Comparison of ENCODE assay signal across 32 cellular contexts in genomic region chr3:196646736-196647216, GRCh38. TPM values are rescaled to one million over a fixed set of nuclear protein-coding genes. Genes with fewer than 3 reads are reported as not detected.
DNase-seq lines count a peak whose midpoint lies in the region; ATAC-seq and TF ChIP-seq lines count a peak whose summit lies in the region.
"Had no signal": no experiment of that assay in that cellular context is flagged by ENCODE, and none has a peak within 500 bp of the region (broad histone marks: within the 10 kb centered on the region; RNA-seq: fewer than 3 reads in every experiment).

No MANE protein-coding gene starts in this region.

- H3K27me3 Mint-ChIP-seq in CD8-positive, alpha-beta memory T cell, result no peaks in the 10 kb centered on the region
- H3K27me3 Mint-ChIP-seq in naive thymus-derived CD4-positive, alpha-beta T cell, result no peaks in the 10 kb centered on the region
- H3K27me3 Mint-ChIP-seq: activated naive CD8-positive, alpha-beta T cell treated with anti-CD3 and anti-CD28 coated beads for 36 hours; stimulated activated naive CD8-positive, alpha-beta T cell treated with anti-CD3 and anti-CD28 coated beads, Interleukin-15, Interleukin-2, amounts not matched to agents 100 ng/mL and 50 ng/mL, for 24 hours had no signal

- ATAC-seq in naive thymus-derived CD4-positive, alpha-beta T cell, result no peak
- no peak for ATAC-seq in upper lobe of right lung
- no peak for ATAC-seq in HG03457 (IDR thresholded peaks at IDR 0.05; ENCODE audit: unreplicated experiment)
- ATAC-seq: gastroesophageal sphincter, left cardiac atrium, mucosa of descending colon had no signal

- H3F3A ChIP-seq in Loucy (ENCODE audit: low read depth), result no peaks in the 10 kb centered on the region

- peak overlapping the region; percentile 98 for H3K9ac ChIP-seq in Loucy (ENCODE audit: low read depth, low read length, poor library complexity, severe bottlenecking)
- H3K9ac ChIP-seq: parathyroid adenoma had no signal

- H3K9me2 ChIP-seq in Loucy (replicated peaks; ENCODE audit: low read depth, low read length), result no peaks in the 10 kb centered on the region
- no peaks in the 10 kb centered on the region for H3K9me2 ChIP-seq in hepatocyte (replicated peaks; ENCODE audit: insufficient read depth)

- peaks cover 98% of the 10 kb centered on the region for H4K20me1 ChIP-seq in Loucy (ENCODE audit: insufficient read depth, low read length, poor library complexity, severe bottlenecking)
- H4K20me1 ChIP-seq in hepatocyte (ENCODE audit: insufficient read depth, poor library complexity, severe bottlenecking), result no peaks in the 10 kb centered on the region

- no peak overlapping the region for H3K4me3 ChIP-seq in CD8-positive, alpha-beta memory T cell (ENCODE audit: low read length)
- H3K4me3 ChIP-seq in Loucy (ENCODE audit: low read length, poor library complexity, severe bottlenecking), result peak overlapping the region; percentile 93
- H3K4me3 ChIP-seq in naive thymus-derived CD4-positive, alpha-beta T cell (ENCODE audit: low read length), result no peak overlapping the region
- no peak overlapping the region for H3K4me3 ChIP-seq in upper lobe of right lung
- no peak overlapping the region for H3K4me3 ChIP-seq in hepatocyte
- H3K4me3 ChIP-seq: breast epithelium, gastroesophageal sphincter, lung, mucosa of descending colon, skin epidermis had no signal

- whole genome bisulfite sequencing in hepatocyte (ENCODE audit: low lambda C conversion rate, missing lambda C conversion rate), result 94% methylated on average over 15 of the region's 15 CpGs

- H3K36me3 ChIP-seq in CD8-positive, alpha-beta memory T cell (ENCODE audit: insufficient read depth, low read length), result no peaks in the 10 kb centered on the region
- H3K36me3 ChIP-seq in Loucy (ENCODE audit: insufficient read depth, low read length), result peaks cover 84% of the 10 kb centered on the region
- H3K36me3 ChIP-seq in naive thymus-derived CD4-positive, alpha-beta T cell (ENCODE audit: control insufficient read depth in 2 of 3, insufficient read depth in 3 of 3, low read length in 3 of 3), result no peaks in the 10 kb centered on the region
- no peaks in the 10 kb centered on the region for H3K36me3 ChIP-seq in upper lobe of right lung
- no peaks in the 10 kb centered on the region for H3K36me3 ChIP-seq in hepatocyte (replicated peaks; ENCODE audit: insufficient read depth, low read depth)
- H3K36me3 ChIP-seq: breast epithelium, WERI-Rb-1 had no signal

- no peak for DNase-seq in CD8-positive, alpha-beta memory T cell
- no peak for DNase-seq in naive thymus-derived CD4-positive, alpha-beta T cell
- DNase-seq in upper lobe of right lung (no peak), hepatocyte (ENCODE audit: low spot score) (no peak), EL (no peak)
- DNase-seq: activated CD4-positive, alpha-beta T cell treated with anti-CD3 and anti-CD28 coated beads for 4 hours; activated effector memory CD4-positive, alpha-beta T cell treated with Interleukin-2 at 50 U/mL for 16 hours; activated naive CD8-positive, alpha-beta T cell treated with anti-CD3 and anti-CD28 coated beads for 36 hours; activated T-cell treated with anti-CD3 and anti-CD28 coated beads for 4 hours; anterior cingulate cortex; hippocampal formation; left cardiac atrium; mucosa of descending colon; NCI-H1105; NCI-H187; NCI-H2171; NCI-H510A; nephron progenitor cell; retina; T1000; WERI-Rb-1 had no signal

- H3K27ac ChIP-seq in CD8-positive, alpha-beta memory T cell (ENCODE audit: low read depth, low read length), result no peak overlapping the region
- no peak overlapping the region for H3K27ac ChIP-seq in naive thymus-derived CD4-positive, alpha-beta T cell (ENCODE audit: low read depth, low read length)
- H3K27ac ChIP-seq in upper lobe of right lung (peak overlapping the region; percentile 11), hepatocyte (no peak overlapping the region)
- H3K27ac ChIP-seq: breast epithelium, C4-2B, parathyroid adenoma, WERI-Rb-1 had no signal

- H3K79me2 ChIP-seq in Loucy (ENCODE audit: insufficient read depth, low read length) (peaks cover 100% of the 10 kb centered on the region), hepatocyte (no peaks in the 10 kb centered on the region)
- H3K79me2 ChIP-seq: parathyroid adenoma had no signal

- peaks cover 66 to 82% (median 79%) of the 10 kb centered on the region in 3 donors for H3K4me1 Mint-ChIP-seq in CD8-positive, alpha-beta memory T cell
- H3K4me1 Mint-ChIP-seq in naive thymus-derived CD4-positive, alpha-beta T cell, result peaks cover 41 to 75% (median 69%) of the 10 kb centered on the region in 7 donors

- CTCF ChIA-PET in CD8-positive, alpha-beta memory T cell (lab: Charles Lee), result no interaction called here
- CTCF ChIA-PET in naive thymus-derived CD4-positive, alpha-beta T cell (lab: Charles Lee), result no interaction called here

- H3K27ac Mint-ChIP-seq in CD8-positive, alpha-beta memory T cell, result peak overlapping the region in 5 of 8 donors; percentile 42 to 85 (median 77)
- H3K27ac Mint-ChIP-seq in naive thymus-derived CD4-positive, alpha-beta T cell, result peak overlapping the region in 6 of 9 donors; percentile 18 to 70 (median 54)
- H3K27ac Mint-ChIP-seq: activated naive CD8-positive, alpha-beta T cell treated with anti-CD3 and anti-CD28 coated beads for 36 hours; nephron progenitor cell; stimulated activated naive CD8-positive, alpha-beta T cell treated with anti-CD3 and anti-CD28 coated beads, Interleukin-15, Interleukin-2, amounts not matched to agents 100 ng/mL and 50 ng/mL, for 24 hours had no signal

- H3K27me3 ChIP-seq in CD8-positive, alpha-beta memory T cell (ENCODE audit: insufficient read depth, low read length, poor library complexity, severe bottlenecking), result no peaks in the 10 kb centered on the region
- H3K27me3 ChIP-seq in Loucy (ENCODE audit: insufficient read depth, low read length, poor library complexity, severe bottlenecking) (peaks cover 8% of the 10 kb centered on the region), upper lobe of right lung (no peaks in the 10 kb centered on the region), hepatocyte (no peaks in the 10 kb centered on the region)
- H3K27me3 ChIP-seq in naive thymus-derived CD4-positive, alpha-beta T cell (ENCODE audit: control insufficient read depth in 2 of 2, insufficient read depth in 2 of 2, low read length in 2 of 2), result no peaks in the 10 kb centered on the region
- H3K27me3 ChIP-seq: breast epithelium, gastroesophageal sphincter had no signal

- peaks cover 0 to 38% (median 13%) of the 10 kb centered on the region in 3 donors for H3K36me3 Mint-ChIP-seq in CD8-positive, alpha-beta memory T cell
- H3K36me3 Mint-ChIP-seq in naive thymus-derived CD4-positive, alpha-beta T cell, result peaks cover 4 to 32% (median 10%) of the 10 kb centered on the region in 5 donors

- POLR2A ChIA-PET in CD8-positive, alpha-beta memory T cell (lab: Charles Lee), result no interaction called here
- POLR2A ChIA-PET in naive thymus-derived CD4-positive, alpha-beta T cell (lab: Charles Lee), result no interaction called here

- no peak overlapping the region for H3K4me3 Mint-ChIP-seq in CD8-positive, alpha-beta memory T cell
- peak overlapping the region in 1 of 10 donors; percentile 5 for H3K4me3 Mint-ChIP-seq in naive thymus-derived CD4-positive, alpha-beta T cell
- H3K4me3 Mint-ChIP-seq: activated naive CD8-positive, alpha-beta T cell treated with anti-CD3 and anti-CD28 coated beads for 36 hours; nephron progenitor cell; stimulated activated naive CD8-positive, alpha-beta T cell treated with anti-CD3 and anti-CD28 coated beads, Interleukin-15, Interleukin-2, amounts not matched to agents 100 ng/mL and 50 ng/mL, for 24 hours had no signal

- TF ChIP-seq CTCF in Loucy (conservative IDR thresholded peaks at IDR 0.05; ENCODE audit: low read length) (no peak), upper lobe of right lung (IDR thresholded peaks at IDR 0.05) (no peak), hepatocyte (IDR thresholded peaks at IDR 0.05; ENCODE audit: poor library complexity) (no peak)

- H2AFZ ChIP-seq in Loucy (ENCODE audit: low read length) (no peak overlapping the region), hepatocyte (no peak overlapping the region)
- H2AFZ ChIP-seq: parathyroid adenoma had no signal

- H3K4me2 ChIP-seq in Loucy (ENCODE audit: low read depth, low read length, poor library complexity, severe bottlenecking), result peak overlapping the region; percentile 90
- H3K4me2 ChIP-seq in hepatocyte, result no peak overlapping the region

- no peaks in the 10 kb centered on the region for H3K9me3 ChIP-seq in CD8-positive, alpha-beta memory T cell (ENCODE audit: low read length)
- H3K9me3 ChIP-seq in Loucy (ENCODE audit: insufficient read depth, low read depth, low read length) (no peaks in the 10 kb centered on the region), upper lobe of right lung (no peaks in the 10 kb centered on the region), hepatocyte (ENCODE audit: low read depth) (no peaks in the 10 kb centered on the region)
- H3K9me3 ChIP-seq in naive thymus-derived CD4-positive, alpha-beta T cell (ENCODE audit: control insufficient read depth in 2 of 3, low read length in 3 of 3), result no peaks in the 10 kb centered on the region
- H3K9me3 ChIP-seq: breast epithelium, gastroesophageal sphincter, mucosa of descending colon had no signal

- intact Hi-C loops in naive thymus-derived CD4-positive, alpha-beta T cell (cut with micrococcal nuclease), result no loop called here
- intact Hi-C loops in upper lobe of right lung (cut with DNase I), result no loop called here

- H3K4me1 ChIP-seq in CD8-positive, alpha-beta memory T cell (ENCODE audit: insufficient read depth, low read length), result peaks cover 52% of the 10 kb centered on the region
- H3K4me1 ChIP-seq in Loucy (ENCODE audit: insufficient read depth, low read length, poor library complexity, severe bottlenecking) (peaks cover 73% of the 10 kb centered on the region), upper lobe of right lung (peaks cover 10% of the 10 kb centered on the region), hepatocyte (ENCODE audit: insufficient read depth) (no peaks in the 10 kb centered on the region)
- H3K4me1 ChIP-seq in naive thymus-derived CD4-positive, alpha-beta T cell (ENCODE audit: control insufficient read depth in 2 of 2, insufficient read depth in 2 of 2, low read length in 2 of 2), result peaks cover 16 to 25% of the 10 kb centered on the region in 2 donors
- H3K4me1 ChIP-seq: breast epithelium had no signal

- H3K9me3 Mint-ChIP-seq in CD8-positive, alpha-beta memory T cell, result no peaks in the 10 kb centered on the region
- H3K9me3 Mint-ChIP-seq in naive thymus-derived CD4-positive, alpha-beta T cell, result no peaks in the 10 kb centered on the region
- H3K9me3 Mint-ChIP-seq: activated naive CD8-positive, alpha-beta T cell treated with anti-CD3 and anti-CD28 coated beads for 36 hours; nephron progenitor cell; stimulated activated naive CD8-positive, alpha-beta T cell treated with anti-CD3 and anti-CD28 coated beads, Interleukin-15, Interleukin-2, amounts not matched to agents 100 ng/mL and 50 ng/mL, for 24 hours had no signal

RNA-seq across cellular contexts. Expression of gene NRROS, which starts 7.3 kb away (rescaled TPM):
- 10 to 100 TPM; 15.6 to 17.0 TPM for total RNA-seq in CD8-positive, alpha-beta memory T cell
- polyA plus RNA-seq in CD8-positive, alpha-beta memory T cell, result 3.5 TPM
- total RNA-seq in naive thymus-derived CD4-positive, alpha-beta T cell, result 10 to 100 TPM in 4 of 5 experiments, 1 to 10 TPM in 1; 9.8 to 53.3 (median 14.2) TPM
- polyA plus RNA-seq in naive thymus-derived CD4-positive, alpha-beta T cell, result 1 to 10 TPM; 1.3 to 4.3 TPM
- total RNA-seq in upper lobe of right lung (19.5 TPM), hepatocyte (0.33 and 0.36 TPM in 2 replicates)
- not detected in 2 replicates for polyA plus RNA-seq in hepatocyte
- total RNA-seq: HT-29, MCF 10A had no signal
